ENCODE assay signal across 29 cellular contexts in the genomic region with DNA sequence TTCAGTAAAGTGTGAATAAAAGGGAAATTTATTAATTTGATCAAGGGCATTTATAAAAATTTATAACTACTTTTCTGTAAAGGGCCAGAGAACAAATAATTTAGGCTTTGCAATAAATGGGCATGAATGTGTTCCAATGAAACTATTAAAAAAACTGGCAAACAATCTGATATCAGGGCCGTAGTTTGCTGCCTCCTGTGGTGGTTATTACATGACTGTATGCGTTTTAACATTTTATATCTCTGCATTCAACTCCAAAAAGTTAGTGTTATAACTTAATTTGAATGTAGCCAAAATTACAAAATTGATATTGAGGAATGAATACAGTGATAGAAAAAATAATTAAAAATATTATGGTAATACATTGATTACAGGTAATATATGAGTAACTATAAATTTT.
A peak's percentile ranks its signal among the peaks of the same experiment; 100 is the strongest.
DNase-seq lines count a peak whose midpoint lies in the region; ATAC-seq and TF ChIP-seq lines count a peak whose summit lies in the region.
"Had no signal": no experiment of that assay in that cellular context is flagged by ENCODE, and none has a peak within 500 bp of the region (broad histone marks: within the 10 kb centered on the region; RNA-seq: fewer than 3 reads in every experiment).

No MANE protein-coding gene starts in this region.

- H3K27ac Mint-ChIP-seq in naive thymus-derived CD4-positive, alpha-beta T cell: no peak overlapping the region
- H3K27ac Mint-ChIP-seq: activated CD4-positive, alpha-beta memory T cell treated with anti-CD3 and anti-CD28 coated beads, Interleukin-2, amount 10 ng/mL, durations not matched to agents 7 days and 5 days; activated naive CD4-positive, alpha-beta T cell treated with anti-CD3 and anti-CD28 coated beads, Interleukin-2, amount 50 U/mL, for 72 hours; activated T-helper 2 cell treated with anti-CD3 and anti-CD28 coated beads, Interferon-gamma antibody, Interleukin-2, Interleukin-4, amounts not matched to agents 10 μg/mL and 5 μg/mL and 100 μg/mL, durations not matched to agents 14 hours and 24 hours and 36 hours; neural progenitor cell; stimulated activated memory B cell treated with anti-CD40 and anti-IgM and Interleukin-4, amounts not matched to agents 10 μg/mL and 1 μg/mL and 100 μg/mL, for 72 hours had no signal

- H2BK5ac ChIP-seq in IMR-90 (ENCODE audit: low read depth, low read length, poor library complexity, severe bottlenecking): no peak overlapping the region

- no peak overlapping the region for H2BK15ac ChIP-seq in IMR-90 (ENCODE audit: low read depth, low read length)

- H3K27me3 ChIP-seq in AG04450 (ENCODE audit: control insufficient read depth, insufficient read depth, low read length) (no peaks in the 10 kb centered on the region), IMR-90 (ENCODE audit: control insufficient read depth, insufficient read depth, low read length) (no peaks in the 10 kb centered on the region), kidney epithelial cell (ENCODE audit: control insufficient read depth, insufficient read depth, low read length) (no peaks in the 10 kb centered on the region)
- no peaks in the 10 kb centered on the region for H3K27me3 ChIP-seq in naive thymus-derived CD4-positive, alpha-beta T cell (ENCODE audit: control insufficient read depth in 2 of 2, insufficient read depth in 2 of 2, low read length in 2 of 2)
- H3K27me3 ChIP-seq: dorsolateral prefrontal cortex, neural progenitor cell, right lobe of liver, upper lobe of right lung had no signal

- no peaks in the 10 kb centered on the region for H3K27me3 Mint-ChIP-seq in naive thymus-derived CD4-positive, alpha-beta T cell
- H3K27me3 Mint-ChIP-seq: activated CD4-positive, alpha-beta memory T cell treated with anti-CD3 and anti-CD28 coated beads, Interleukin-2, amount 10 ng/mL, durations not matched to agents 7 days and 5 days; stimulated activated memory B cell treated with anti-CD40 and anti-IgM and Interleukin-4, amounts not matched to agents 10 μg/mL and 1 μg/mL and 100 μg/mL, for 72 hours had no signal

- no peak overlapping the region for H2AK9ac ChIP-seq in IMR-90 (replicated peaks; ENCODE audit: low read depth, low read length, poor library complexity)

- TF ChIP-seq POLR2A in IMR-90 (IDR thresholded peaks at IDR 0.05; ENCODE audit: low read depth, low read length): no peak

- H3K4me3 ChIP-seq in AG04450 (ENCODE audit: low read depth, low read length): no peak overlapping the region
- H3K4me3 ChIP-seq in IMR-90 (ENCODE audit: insufficient read depth, low read depth, low read length): no peak overlapping the region
- no peak overlapping the region for H3K4me3 ChIP-seq in cardiac fibroblast (replicated peaks in 1 of 2; ENCODE audit: low read depth in 2 of 2, low read length in 2 of 2)
- H3K4me3 ChIP-seq in kidney epithelial cell (ENCODE audit: low read depth, low read length): no peak overlapping the region
- H3K4me3 ChIP-seq in naive thymus-derived CD4-positive, alpha-beta T cell (ENCODE audit: low read length): no peak overlapping the region
- H3K4me3 ChIP-seq: dorsolateral prefrontal cortex, lung, neural progenitor cell, right lobe of liver, SK-N-MC, upper lobe of right lung had no signal

- no peak overlapping the region for H3K4me2 ChIP-seq in IMR-90 (ENCODE audit: low read depth, low read length)
- H3K4me2 ChIP-seq: KMS-11, neural progenitor cell had no signal

- no peak overlapping the region for H3K56ac ChIP-seq in IMR-90 (ENCODE audit: extremely low read depth, insufficient read depth, low read length)

- H4K91ac ChIP-seq in IMR-90 (ENCODE audit: insufficient read depth, low read depth, low read length): no peak overlapping the region

- no peak overlapping the region for H4K5ac ChIP-seq in IMR-90 (ENCODE audit: low read depth, low read length)

- WGBS in IMR-90 (ENCODE audit: extremely low coverage in 2 of 2, insufficient read length in 1 of 2), 2 experiments: no CpG with 5 or more reads among the region's 2 CpGs

- H3K36me3 ChIP-seq in IMR-90 (ENCODE audit: control insufficient read depth, insufficient read depth, low read length) (no peaks in the 10 kb centered on the region), kidney epithelial cell (ENCODE audit: control insufficient read depth, insufficient read depth, low read length) (no peaks in the 10 kb centered on the region)
- H3K36me3 ChIP-seq in naive thymus-derived CD4-positive, alpha-beta T cell (ENCODE audit: control insufficient read depth in 2 of 3, insufficient read depth in 3 of 3, low read length in 3 of 3): no peaks in the 10 kb centered on the region
- H3K36me3 ChIP-seq: right lobe of liver, upper lobe of right lung had no signal

- H4K20me1 ChIP-seq in IMR-90 (ENCODE audit: insufficient read depth, low read length): no peaks in the 10 kb centered on the region

- in situ Hi-C loops in IMR-90 (cut with MboI; ENCODE audit: low sequenced_read_pairs): no loop called here

- no peak overlapping the region for H3K27ac ChIP-seq in AG04450 (ENCODE audit: low read depth, low read length)
- no peak overlapping the region for H3K27ac ChIP-seq in IMR-90 (ENCODE audit: insufficient read depth, low read length)
- no peak overlapping the region for H3K27ac ChIP-seq in naive thymus-derived CD4-positive, alpha-beta T cell (ENCODE audit: low read depth, low read length)
- H3K27ac ChIP-seq: dorsolateral prefrontal cortex, KMS-11, neural progenitor cell, right lobe of liver, SK-N-MC, upper lobe of right lung had no signal

- H2BK120ac ChIP-seq in IMR-90 (ENCODE audit: low read depth, low read length): no peak overlapping the region

- no peaks in the 10 kb centered on the region for H3K4me1 Mint-ChIP-seq in naive thymus-derived CD4-positive, alpha-beta T cell
- H3K4me1 Mint-ChIP-seq: activated CD4-positive, alpha-beta memory T cell treated with anti-CD3 and anti-CD28 coated beads, Interleukin-2, amount 10 ng/mL, durations not matched to agents 7 days and 5 days; stimulated activated memory B cell treated with anti-CD40 and anti-IgM and Interleukin-4, amounts not matched to agents 10 μg/mL and 1 μg/mL and 100 μg/mL, for 72 hours had no signal

- H2AK5ac ChIP-seq in IMR-90 (ENCODE audit: low read depth, low read length): no peak overlapping the region

- BruUV-seq in IMR-90 (replicated peaks; lab: Mats Ljungman, UMichigan): no TSS peak

- H4K8ac ChIP-seq in IMR-90 (ENCODE audit: low read depth in 2 of 2, low read length in 2 of 2): no peak overlapping the region

- no peak overlapping the region for H3K23ac ChIP-seq in IMR-90 (ENCODE audit: low read depth, low read length)

- no peak overlapping the region for H3K9ac ChIP-seq in IMR-90 (ENCODE audit: low read depth, low read length)
- H3K9ac ChIP-seq: KMS-11, neural progenitor cell had no signal

- H3K18ac ChIP-seq in IMR-90 (ENCODE audit: low read depth, low read length): no peak overlapping the region

- peaks cover 0 to 5% (median 0%) of the 10 kb centered on the region in 11 donors for H3K9me3 Mint-ChIP-seq in naive thymus-derived CD4-positive, alpha-beta T cell
- H3K9me3 Mint-ChIP-seq: H9; stimulated activated memory B cell treated with anti-CD40 and anti-IgM and Interleukin-4, amounts not matched to agents 10 μg/mL and 1 μg/mL and 100 μg/mL, for 72 hours had no signal

- H3K4me1 ChIP-seq in IMR-90 (ENCODE audit: control insufficient read depth, insufficient read depth, low read length): peaks cover 9% of the 10 kb centered on the region
- H3K4me1 ChIP-seq in naive thymus-derived CD4-positive, alpha-beta T cell (ENCODE audit: control insufficient read depth in 2 of 2, insufficient read depth in 2 of 2, low read length in 2 of 2): no peaks in the 10 kb centered on the region
- H3K4me1 ChIP-seq: neural progenitor cell, right lobe of liver, upper lobe of right lung had no signal

- dilution Hi-C loops in IMR-90 (cut with HindIII; ENCODE audit: low sequenced_read_pairs, unreplicated experiment): no loop called here

- ATAC-seq in IMR-90 (ENCODE audit: low read depth): no peak
- no peak for ATAC-seq in naive thymus-derived CD4-positive, alpha-beta T cell
- ATAC-seq in GM18907 (IDR thresholded peaks at IDR 0.05; ENCODE audit: unreplicated experiment): no peak
- no peak for ATAC-seq in HG03095 (IDR thresholded peaks at IDR 0.05; ENCODE audit: unreplicated experiment)
- ATAC-seq: activated naive CD4-positive, alpha-beta T cell treated with anti-CD3 and anti-CD28 coated beads, Interleukin-2, amount 50 U/mL, for 72 hours; stimulated activated memory B cell treated with anti-CD40 and anti-IgM and Interleukin-4, amounts not matched to agents 10 μg/mL and 1 μg/mL and 100 μg/mL, for 72 hours; upper lobe of right lung had no signal

- H3K9me3 ChIP-seq in AG04450 (ENCODE audit: control insufficient read depth, insufficient read depth, low read length) (no peaks in the 10 kb centered on the region), IMR-90 (ENCODE audit: control insufficient read depth, insufficient read depth, low read length) (no peaks in the 10 kb centered on the region)
- no peaks in the 10 kb centered on the region for H3K9me3 ChIP-seq in naive thymus-derived CD4-positive, alpha-beta T cell (ENCODE audit: control insufficient read depth in 2 of 3, low read length in 3 of 3)
- H3K9me3 ChIP-seq: right lobe of liver, upper lobe of right lung had no signal

- no peak for TF ChIP-seq RAD21 in IMR-90 (IDR thresholded peaks at IDR 0.05; ENCODE audit: low read length)

- DNase-seq in AG04450 (ENCODE audit: low read depth, low spot score) (no peak), IMR-90 (no peak), cardiac fibroblast (ENCODE audit: low read depth in 2 of 2) (no peak), kidney epithelial cell (ENCODE audit: low read depth) (no peak), activated T-cell treated with anti-CD3 and anti-CD28 coated beads for 4 hours (no peak)
- DNase-seq in naive thymus-derived CD4-positive, alpha-beta T cell: no peak
- DNase-seq: activated CD4-positive, alpha-beta memory T cell treated with anti-CD3 and anti-CD28 coated beads, Interleukin-2, amount 10 ng/mL, durations not matched to agents 7 days and 5 days; DND-41; dorsolateral prefrontal cortex; H9; head of caudate nucleus; NCI-H1436 treated with DMSO at 0.1 percent for 48 hours; NCI-H2107; NCI-H446; NCI-H774; posterior cingulate gyrus; right lobe of liver; stimulated activated CD4-positive, alpha-beta T cell treated with anti-CD3 and anti-CD28 coated beads, Interleukin-4, amount 100 ng/mL, for 4 hours; substantia nigra; upper lobe of right lung had no signal

- H3K4ac ChIP-seq in IMR-90 (ENCODE audit: low read depth, low read length): no peak overlapping the region

- no peaks in the 10 kb centered on the region for H3K79me1 ChIP-seq in IMR-90 (ENCODE audit: low read depth in 1 of 2, low read length in 2 of 2)

- H2AFZ ChIP-seq in IMR-90 (replicated peaks; ENCODE audit: low read length, poor library complexity): no peak overlapping the region
- H2AFZ ChIP-seq: neural progenitor cell had no signal

- H2BK20ac ChIP-seq in IMR-90 (ENCODE audit: low read depth, low read length): no peak overlapping the region

- H3K14ac ChIP-seq in IMR-90 (replicated peaks; ENCODE audit: low read depth, low read length): no peak overlapping the region

- CTCF ChIA-PET in AG04450 (lab: Charles Lee) (no interaction called here), IMR-90 (lab: Yijun Ruan, JAX) (no interaction called here)
- CTCF ChIA-PET in naive thymus-derived CD4-positive, alpha-beta T cell (lab: Charles Lee): no interaction called here

- H3K9me1 ChIP-seq in IMR-90 (ENCODE audit: insufficient read depth, low read length): no peaks in the 10 kb centered on the region

- intact Hi-C loops in IMR-90 (cut with micrococcal nuclease): no loop called here
- intact Hi-C loops in naive thymus-derived CD4-positive, alpha-beta T cell (cut with micrococcal nuclease): no loop called here

- H3K4me3 Mint-ChIP-seq in naive thymus-derived CD4-positive, alpha-beta T cell: no peak overlapping the region
- H3K4me3 Mint-ChIP-seq: activated CD4-positive, alpha-beta memory T cell treated with anti-CD3 and anti-CD28 coated beads, Interleukin-2, amount 10 ng/mL, durations not matched to agents 7 days and 5 days; H9; neural progenitor cell; stimulated activated memory B cell treated with anti-CD40 and anti-IgM and Interleukin-4, amounts not matched to agents 10 μg/mL and 1 μg/mL and 100 μg/mL, for 72 hours had no signal

- POLR2A ChIA-PET in AG04450 (lab: Yijun Ruan, JAX): no interaction called here
- POLR2A ChIA-PET in IMR-90 (lab: Charles Lee; ENCODE audit: unreplicated experiment): no interaction called here
- POLR2A ChIA-PET in naive thymus-derived CD4-positive, alpha-beta T cell (lab: Charles Lee): no interaction called here

- no peaks in the 10 kb centered on the region for H3K36me3 Mint-ChIP-seq in naive thymus-derived CD4-positive, alpha-beta T cell
- H3K36me3 Mint-ChIP-seq: activated naive CD4-positive, alpha-beta T cell treated with anti-CD3 and anti-CD28 coated beads, Interleukin-2, amount 50 U/mL, for 72 hours; stimulated activated memory B cell treated with anti-CD40 and anti-IgM and Interleukin-4, amounts not matched to agents 10 μg/mL and 1 μg/mL and 100 μg/mL, for 72 hours had no signal

- peak; percentile 27 for TF ChIP-seq CTCF in AG04450 (IDR thresholded peaks at IDR 0.05; ENCODE audit: low read depth, low read length)
- 0 out of 2 replicates have a peak, but pooled peaks have one; percentile 10 for TF ChIP-seq CTCF in IMR-90 (conservative IDR thresholded peaks at IDR 0.05; ENCODE audit: low read depth, low read length)
- peak; percentile 40 for TF ChIP-seq CTCF in cardiac fibroblast (IDR thresholded peaks at IDR 0.05; ENCODE audit: low read depth, low read length)
- peak; percentile 4 for TF ChIP-seq CTCF in kidney epithelial cell (IDR thresholded peaks at IDR 0.05; ENCODE audit: insufficient read depth, low read length, poor library complexity, severe bottlenecking)
